Comparison of ENCODE assay signal across 8 cellular contexts in genomic region chr17:80832266-80832676, GRCh38.
A peak's percentile ranks its signal among the peaks of the same experiment; 100 is the strongest.
DNase-seq lines count a peak whose midpoint lies in the region; ATAC-seq and TF ChIP-seq lines count a peak whose summit lies in the region.

No MANE protein-coding gene starts in this region.

- H4K8ac ChIP-seq in trophoblast cell (ENCODE audit: low read depth, low read length): peak overlapping the region; percentile 25

- H3K27me3 Mint-ChIP-seq in activated T-helper 2 cell treated with anti-CD3 and anti-CD28 coated beads, Interferon-gamma antibody, Interleukin-2, Interleukin-4, amounts not matched to agents 10 μg/mL and 5 μg/mL and 100 μg/mL, durations not matched to agents 14 hours and 24 hours and 36 hours (ENCODE audit: low read depth): no peaks in the 10 kb centered on the region

- peak overlapping the region; percentile 51 for H2AK5ac ChIP-seq in trophoblast cell (ENCODE audit: low read length)

- no peaks in the 10 kb centered on the region for H3K36me3 ChIP-seq in HUES6 (ENCODE audit: control insufficient read depth, insufficient read depth, low read length)
- peaks cover 0 to 10% (median 0%) of the 10 kb centered on the region in 9 donors for H3K36me3 ChIP-seq in heart right ventricle
- H3K36me3 ChIP-seq in trophoblast cell (ENCODE audit: control insufficient read depth in 1 of 2, insufficient read depth in 2 of 2, low read length in 2 of 2): peaks cover 0 to under 1% of the 10 kb centered on the region in 2 experiments

- WGBS in heart right ventricle, 2 donors: 76 to 80% methylated on average over 12 of the region's 12 CpGs
- WGBS in trophoblast cell (ENCODE audit: extremely low coverage, insufficient coverage, insufficient read length): no CpG with 5 or more reads among the region's 12 CpGs

- H3K18ac ChIP-seq in trophoblast cell (ENCODE audit: low read length): no peak overlapping the region

- H2BK12ac ChIP-seq in trophoblast cell (ENCODE audit: low read length): peak overlapping the region; percentile 5

- no peak overlapping the region for H3K4ac ChIP-seq in trophoblast cell (ENCODE audit: low read depth, low read length)

- peak in 5 of 8 donors; percentile 14 to 40 (median 21) for ATAC-seq in heart right ventricle
- no peak for ATAC-seq in HG02763 (IDR thresholded peaks at IDR 0.05; ENCODE audit: unreplicated experiment)
- no peak for ATAC-seq in GM18870 (IDR thresholded peaks at IDR 0.05; ENCODE audit: unreplicated experiment)

- H4K91ac ChIP-seq in trophoblast cell (ENCODE audit: low read depth, low read length): peak overlapping the region; percentile 28

- H3K79me2 ChIP-seq in trophoblast cell (ENCODE audit: control insufficient read depth, insufficient read depth, low read length, poor library complexity): no peaks in the 10 kb centered on the region

- no peak overlapping the region for H3K23ac ChIP-seq in trophoblast cell (ENCODE audit: low read length)

- H3K27ac ChIP-seq in HUES6 (ENCODE audit: low read depth, low read length): peak overlapping the region; percentile 55
- peak overlapping the region in 9 of 10 donors; percentile 52 to 93 (median 81) for H3K27ac ChIP-seq in heart right ventricle
- no peak overlapping the region for H3K27ac ChIP-seq in trophoblast cell (ENCODE audit: low read depth, low read length)

- DNase-seq in COR-L47 (lab: John Stamatoyannopoulos, UW): peak; percentile 76
- no peak for DNase-seq in activated T-helper 2 cell treated with anti-CD3 and anti-CD28 coated beads, Interferon-gamma antibody, Interleukin-2, Interleukin-4, amounts not matched to agents 10 μg/mL and 5 μg/mL and 100 μg/mL, durations not matched to agents 14 hours and 24 hours and 36 hours (ENCODE audit: low spot score)
- peak in 1 of 2 donors; percentile 64 for DNase-seq in heart right ventricle
- peak in 1 of 2 donors; percentile 4 for DNase-seq in trophoblast cell
- DNase-seq in GM20000 (ENCODE audit: low spot score): no peak

- no peaks in the 10 kb centered on the region; the same call in 1 of the 2 replicates for H3K27me3 ChIP-seq in HUES6 (ENCODE audit: control insufficient read depth, insufficient read depth, low read length)
- H3K27me3 ChIP-seq in heart right ventricle: no peaks in the 10 kb centered on the region
- H3K27me3 ChIP-seq in trophoblast cell (ENCODE audit: insufficient read depth, low read length): no peaks in the 10 kb centered on the region

- H3K4me3 Mint-ChIP-seq in activated T-helper 2 cell treated with anti-CD3 and anti-CD28 coated beads, Interferon-gamma antibody, Interleukin-2, Interleukin-4, amounts not matched to agents 10 μg/mL and 5 μg/mL and 100 μg/mL, durations not matched to agents 14 hours and 24 hours and 36 hours (ENCODE audit: low read depth): peak overlapping the region; percentile 77

- H3K14ac ChIP-seq in trophoblast cell (ENCODE audit: low read length): peak overlapping the region; percentile 47

- H3K4me1 Mint-ChIP-seq in activated T-helper 2 cell treated with anti-CD3 and anti-CD28 coated beads, Interferon-gamma antibody, Interleukin-2, Interleukin-4, amounts not matched to agents 10 μg/mL and 5 μg/mL and 100 μg/mL, durations not matched to agents 14 hours and 24 hours and 36 hours (ENCODE audit: low read depth): peaks cover 51% of the 10 kb centered on the region

- H3K4me1 ChIP-seq in HUES6 (ENCODE audit: control insufficient read depth, insufficient read depth, low read length): peaks cover 41% of the 10 kb centered on the region
- H3K4me1 ChIP-seq in heart right ventricle: peaks cover 0 to 29% (median 16%) of the 10 kb centered on the region in 9 donors
- H3K4me1 ChIP-seq in trophoblast cell (ENCODE audit: control insufficient read depth in 1 of 2, insufficient read depth in 2 of 2, low read length in 2 of 2): peaks cover 4 to 15% of the 10 kb centered on the region in 2 experiments

- peaks cover 49% of the 10 kb centered on the region for H3K36me3 Mint-ChIP-seq in activated T-helper 2 cell treated with anti-CD3 and anti-CD28 coated beads, Interferon-gamma antibody, Interleukin-2, Interleukin-4, amounts not matched to agents 10 μg/mL and 5 μg/mL and 100 μg/mL, durations not matched to agents 14 hours and 24 hours and 36 hours (ENCODE audit: low read depth)

- H3K9ac ChIP-seq in HUES6 (ENCODE audit: low read length) (peak overlapping the region; percentile 68), trophoblast cell (ENCODE audit: low read length) (no peak overlapping the region)

- intact Hi-C loops in activated T-helper 2 cell treated with anti-CD3 and anti-CD28 coated beads, Interferon-gamma antibody, Interleukin-2, Interleukin-4, amounts not matched to agents 10 μg/mL and 5 μg/mL and 100 μg/mL, durations not matched to agents 14 hours and 24 hours and 36 hours (cut with micrococcal nuclease): loop anchor here (1.0 to 2.0 kb wide), 3 partner anchors 15 to 45 kb away; no protein-coding TSS in a partner anchor
- intact Hi-C loops in heart right ventricle (cut with DNase I): loop anchor here in 1 of 10 donors (2.0 kb wide), 1 partner anchor 75 kb away; no protein-coding TSS in a partner anchor

- H2BK5ac ChIP-seq in trophoblast cell (ENCODE audit: low read depth, low read length, poor library complexity): no peak overlapping the region

- no peak overlapping the region for H4K12ac ChIP-seq in trophoblast cell (ENCODE audit: low read depth, low read length)

- TF ChIP-seq CTCF in heart right ventricle (IDR thresholded peaks at IDR 0.05): no peak
- no peak for TF ChIP-seq CTCF in GM20000 (IDR thresholded peaks at IDR 0.05; ENCODE audit: extremely low read depth, missing control alignments)

- H3K79me1 ChIP-seq in trophoblast cell (ENCODE audit: low read length): peaks cover 3% of the 10 kb centered on the region

- H3K9me3 ChIP-seq in HUES6 (ENCODE audit: control insufficient read depth, insufficient read depth, low read depth, low read length) (no peaks in the 10 kb centered on the region), heart right ventricle (no peaks in the 10 kb centered on the region), trophoblast cell (ENCODE audit: insufficient read depth, low read depth, low read length) (peaks cover 2% of the 10 kb centered on the region)

- no peak overlapping the region for H2AFZ ChIP-seq in trophoblast cell (ENCODE audit: insufficient read depth, low read length, poor library complexity)

- H3K9me3 Mint-ChIP-seq in activated T-helper 2 cell treated with anti-CD3 and anti-CD28 coated beads, Interferon-gamma antibody, Interleukin-2, Interleukin-4, amounts not matched to agents 10 μg/mL and 5 μg/mL and 100 μg/mL, durations not matched to agents 14 hours and 24 hours and 36 hours: no peaks in the 10 kb centered on the region

- peak overlapping the region; percentile 2 for H2BK120ac ChIP-seq in trophoblast cell (ENCODE audit: insufficient read depth, low read length, poor library complexity)

- H3K4me2 ChIP-seq in trophoblast cell (ENCODE audit: low read length): no peak overlapping the region

- H3K27ac Mint-ChIP-seq in activated T-helper 2 cell treated with anti-CD3 and anti-CD28 coated beads, Interferon-gamma antibody, Interleukin-2, Interleukin-4, amounts not matched to agents 10 μg/mL and 5 μg/mL and 100 μg/mL, durations not matched to agents 14 hours and 24 hours and 36 hours: peak overlapping the region; percentile 94

- H3K4me3 ChIP-seq in HUES6 (ENCODE audit: low read depth, low read length): peak overlapping the region; percentile 50
- H3K4me3 ChIP-seq in heart right ventricle: peak overlapping the region in 7 of 10 donors; percentile 39 to 59 (median 51)
- H3K4me3 ChIP-seq in trophoblast cell (ENCODE audit: low read depth, low read length): no peak overlapping the region

Comparison
In these comparisons a context has a peak if more than half of its experiments do, and no peak if none do; other contexts are left out.
1. ATAC-seq: peak in heart right ventricle (5 of 8); none in HG02763 (single experiment) and GM18870 (single experiment).